ENCODE assay signal across 16 cellular contexts in genomic region chr13:51066091-51066831, GRCh38. TPM values are rescaled to one million over a fixed set of nuclear protein-coding genes. Genes with fewer than 3 reads are reported as not detected.
DNase-seq lines count a peak whose midpoint lies in the region; TF ChIP-seq lines count a peak whose summit lies in the region.
"Had no signal": no experiment of that assay in that cellular context is flagged by ENCODE, and none has a peak within 500 bp of the region (broad histone marks: within the 10 kb centered on the region; RNA-seq: fewer than 3 reads in every experiment).

No MANE protein-coding gene starts in this region.

- H3K27me3 ChIP-seq in smooth muscle cell (ENCODE audit: low read depth), result peaks cover 28% of the 10 kb centered on the region
- H3K27me3 ChIP-seq: uterus had no signal

- H3K4me2 ChIP-seq in smooth muscle cell, result peak overlapping the region; percentile 32
- H3K4me2 ChIP-seq: A549 had no signal

- no peak overlapping the region for H3K9ac ChIP-seq in smooth muscle cell (ENCODE audit: low read depth)

- 50% methylated on average over 15 of the region's 15 CpGs for WGBS in smooth muscle cell (ENCODE audit: low lambda C conversion rate)

- no peaks in the 10 kb centered on the region for H3K36me3 ChIP-seq in smooth muscle cell (ENCODE audit: low read depth)
- H3K36me3 ChIP-seq: uterus had no signal

- no peak for TF ChIP-seq CTCF in epithelial cell of proximal tubule (conservative IDR thresholded peaks at IDR 0.05; ENCODE audit: low read depth, low read length)
- TF ChIP-seq CTCF in smooth muscle cell (IDR thresholded peaks at IDR 0.05; ENCODE audit: borderline replicate concordance, insufficient read depth, poor library complexity, severe bottlenecking), result no peak

- no peaks in the 10 kb centered on the region for H3F3A ChIP-seq in smooth muscle cell (ENCODE audit: low read depth)

- no peak overlapping the region for H2AFZ ChIP-seq in smooth muscle cell (ENCODE audit: low read depth)

- H3K4me1 ChIP-seq in smooth muscle cell (ENCODE audit: low read depth), result no peaks in the 10 kb centered on the region
- H3K4me1 ChIP-seq: A549, uterus had no signal

- no peaks in the 10 kb centered on the region for H3K9me3 ChIP-seq in smooth muscle cell (replicated peaks; ENCODE audit: low read depth)
- H3K9me3 ChIP-seq: A549, uterus had no signal

- H3K79me2 ChIP-seq in smooth muscle cell (ENCODE audit: low read depth), result no peaks in the 10 kb centered on the region

- intact Hi-C loops in head of caudate nucleus (cut with DNase I), result loop anchor here (10.0 kb wide), 1 partner anchor 1081 kb away; no protein-coding TSS in a partner anchor

- no peak overlapping the region for H3K4me3 ChIP-seq in epithelial cell of proximal tubule (ENCODE audit: low read depth, low read length)
- no peak overlapping the region for H3K4me3 ChIP-seq in smooth muscle cell
- H3K4me3 ChIP-seq: A549, uterus had no signal

- H4K20me1 ChIP-seq in smooth muscle cell (ENCODE audit: low read depth), result no peaks in the 10 kb centered on the region

- DNase-seq in NCI-H748 (lab: John Stamatoyannopoulos, UW; ENCODE audit: unreplicated experiment), result peak; percentile 13
- no peak for DNase-seq in NCI-H748 treated with DMSO at 0.1 percent for 48 hours (lab: John Stamatoyannopoulos, UW)
- peak; percentile 91 for DNase-seq in RPMI7951 (ENCODE audit: low read depth)
- peak; percentile 4 for DNase-seq in epithelial cell of proximal tubule (ENCODE audit: low read depth)
- no peak for DNase-seq in smooth muscle cell (lab: John Stamatoyannopoulos, UW; ENCODE audit: unreplicated experiment)
- DNase-seq in mesenteric fat pad (ENCODE audit: low spot score), result no peak
- no peak for DNase-seq in head of caudate nucleus
- no peak for DNase-seq in HUDEP-2 (lab: John Stamatoyannopoulos, UW; ENCODE audit: unreplicated experiment in 76 of 76)
- DNase-seq: NCI-H226; stimulated activated CD4-positive, alpha-beta T cell treated with anti-CD3 and anti-CD28 coated beads, Interleukin-4, amount 100 ng/mL, for 4 hours had no signal

- H3K27ac ChIP-seq in smooth muscle cell (ENCODE audit: low read depth), result no peak overlapping the region
- H3K27ac ChIP-seq: A549, HL-60, uterus had no signal

RNA-seq across cellular contexts. Expression of gene C13orf42, which starts 44.8 kb away (rescaled TPM):
- total RNA-seq in RPMI7951 (2014; rRNA removed; shearing (Covaris generic)), result not detected in 2 replicates
- total RNA-seq in epithelial cell of proximal tubule (not detected in 2 replicates), smooth muscle cell (not detected in 2 replicates), mesenteric fat pad (not detected)
- polyA plus RNA-seq in smooth muscle cell, result not detected in 2 replicates
- total RNA-seq: activated naive CD4-positive, alpha-beta T cell treated with anti-CD3 and anti-CD28 coated beads, Interleukin-2, amount 50 U/mL, for 72 hours; fibroblast of lung; mucosa of gallbladder; uterus had no signal
- polyA plus RNA-seq: A549, fibroblast of lung had no signal

Comparison
In these comparisons a context has a peak if more than half of its experiments do, and no peak if none do; other contexts are left out.
1. DNase-seq: peak in NCI-H748 (single experiment), RPMI7951 (single experiment) and epithelial cell of proximal tubule (single experiment); none in NCI-H748 treated with DMSO at 0.1 percent for 48 hours (single experiment), smooth muscle cell (single experiment), mesenteric fat pad (single experiment), head of caudate nucleus (0 of 42) and HUDEP-2 (0 of 76).